1 cellular context compared by ENCODE assay signal in the genomic region with DNA sequence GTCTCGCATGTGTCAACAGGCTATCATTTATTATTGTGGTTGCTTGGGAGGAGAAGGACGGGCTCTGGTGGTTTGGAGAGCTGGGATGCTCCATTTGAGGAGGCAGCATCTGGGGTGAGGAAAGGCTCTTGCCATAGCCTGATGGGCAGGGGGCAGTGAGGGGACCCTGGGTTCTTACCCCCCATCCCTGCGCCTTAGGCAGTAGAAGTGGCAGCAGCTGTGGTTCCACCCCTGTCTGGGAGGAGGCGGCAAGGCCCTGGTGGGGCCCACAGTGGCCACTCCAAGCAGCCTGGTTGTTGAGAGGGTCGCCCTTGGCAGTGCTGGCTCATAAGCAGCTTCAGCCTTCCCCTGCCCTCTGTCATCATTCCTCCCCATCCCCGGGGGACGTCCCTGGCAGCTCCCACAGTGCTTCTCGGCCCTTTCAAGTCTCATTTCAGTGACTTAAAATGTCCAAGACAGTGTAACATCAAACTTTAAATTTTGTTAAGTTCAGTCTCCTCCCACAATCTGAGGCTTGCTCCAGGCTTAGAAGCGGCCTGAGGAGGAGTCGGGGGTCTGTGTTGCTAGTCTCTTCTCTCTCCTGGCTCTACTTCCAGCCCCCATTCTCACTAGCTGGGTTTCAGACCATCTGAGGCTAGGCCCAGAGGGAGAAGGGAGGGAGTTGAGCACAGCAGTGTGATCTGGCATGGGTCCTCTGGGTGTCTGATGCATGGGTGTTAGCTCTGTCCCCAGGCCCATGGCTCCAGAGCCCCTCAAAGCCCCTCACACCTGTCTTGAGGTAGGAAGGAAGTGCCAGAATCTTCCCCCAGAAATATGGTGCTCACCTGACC.
TF ChIP-seq lines count a peak whose summit lies in the region.

No MANE protein-coding gene starts in this region.

TF ChIP-seq in GM23338, 12 proteins besides CTCF, POLR2A, EP300 and RAD21:
- TF ChIP-seq, protein P1, sequence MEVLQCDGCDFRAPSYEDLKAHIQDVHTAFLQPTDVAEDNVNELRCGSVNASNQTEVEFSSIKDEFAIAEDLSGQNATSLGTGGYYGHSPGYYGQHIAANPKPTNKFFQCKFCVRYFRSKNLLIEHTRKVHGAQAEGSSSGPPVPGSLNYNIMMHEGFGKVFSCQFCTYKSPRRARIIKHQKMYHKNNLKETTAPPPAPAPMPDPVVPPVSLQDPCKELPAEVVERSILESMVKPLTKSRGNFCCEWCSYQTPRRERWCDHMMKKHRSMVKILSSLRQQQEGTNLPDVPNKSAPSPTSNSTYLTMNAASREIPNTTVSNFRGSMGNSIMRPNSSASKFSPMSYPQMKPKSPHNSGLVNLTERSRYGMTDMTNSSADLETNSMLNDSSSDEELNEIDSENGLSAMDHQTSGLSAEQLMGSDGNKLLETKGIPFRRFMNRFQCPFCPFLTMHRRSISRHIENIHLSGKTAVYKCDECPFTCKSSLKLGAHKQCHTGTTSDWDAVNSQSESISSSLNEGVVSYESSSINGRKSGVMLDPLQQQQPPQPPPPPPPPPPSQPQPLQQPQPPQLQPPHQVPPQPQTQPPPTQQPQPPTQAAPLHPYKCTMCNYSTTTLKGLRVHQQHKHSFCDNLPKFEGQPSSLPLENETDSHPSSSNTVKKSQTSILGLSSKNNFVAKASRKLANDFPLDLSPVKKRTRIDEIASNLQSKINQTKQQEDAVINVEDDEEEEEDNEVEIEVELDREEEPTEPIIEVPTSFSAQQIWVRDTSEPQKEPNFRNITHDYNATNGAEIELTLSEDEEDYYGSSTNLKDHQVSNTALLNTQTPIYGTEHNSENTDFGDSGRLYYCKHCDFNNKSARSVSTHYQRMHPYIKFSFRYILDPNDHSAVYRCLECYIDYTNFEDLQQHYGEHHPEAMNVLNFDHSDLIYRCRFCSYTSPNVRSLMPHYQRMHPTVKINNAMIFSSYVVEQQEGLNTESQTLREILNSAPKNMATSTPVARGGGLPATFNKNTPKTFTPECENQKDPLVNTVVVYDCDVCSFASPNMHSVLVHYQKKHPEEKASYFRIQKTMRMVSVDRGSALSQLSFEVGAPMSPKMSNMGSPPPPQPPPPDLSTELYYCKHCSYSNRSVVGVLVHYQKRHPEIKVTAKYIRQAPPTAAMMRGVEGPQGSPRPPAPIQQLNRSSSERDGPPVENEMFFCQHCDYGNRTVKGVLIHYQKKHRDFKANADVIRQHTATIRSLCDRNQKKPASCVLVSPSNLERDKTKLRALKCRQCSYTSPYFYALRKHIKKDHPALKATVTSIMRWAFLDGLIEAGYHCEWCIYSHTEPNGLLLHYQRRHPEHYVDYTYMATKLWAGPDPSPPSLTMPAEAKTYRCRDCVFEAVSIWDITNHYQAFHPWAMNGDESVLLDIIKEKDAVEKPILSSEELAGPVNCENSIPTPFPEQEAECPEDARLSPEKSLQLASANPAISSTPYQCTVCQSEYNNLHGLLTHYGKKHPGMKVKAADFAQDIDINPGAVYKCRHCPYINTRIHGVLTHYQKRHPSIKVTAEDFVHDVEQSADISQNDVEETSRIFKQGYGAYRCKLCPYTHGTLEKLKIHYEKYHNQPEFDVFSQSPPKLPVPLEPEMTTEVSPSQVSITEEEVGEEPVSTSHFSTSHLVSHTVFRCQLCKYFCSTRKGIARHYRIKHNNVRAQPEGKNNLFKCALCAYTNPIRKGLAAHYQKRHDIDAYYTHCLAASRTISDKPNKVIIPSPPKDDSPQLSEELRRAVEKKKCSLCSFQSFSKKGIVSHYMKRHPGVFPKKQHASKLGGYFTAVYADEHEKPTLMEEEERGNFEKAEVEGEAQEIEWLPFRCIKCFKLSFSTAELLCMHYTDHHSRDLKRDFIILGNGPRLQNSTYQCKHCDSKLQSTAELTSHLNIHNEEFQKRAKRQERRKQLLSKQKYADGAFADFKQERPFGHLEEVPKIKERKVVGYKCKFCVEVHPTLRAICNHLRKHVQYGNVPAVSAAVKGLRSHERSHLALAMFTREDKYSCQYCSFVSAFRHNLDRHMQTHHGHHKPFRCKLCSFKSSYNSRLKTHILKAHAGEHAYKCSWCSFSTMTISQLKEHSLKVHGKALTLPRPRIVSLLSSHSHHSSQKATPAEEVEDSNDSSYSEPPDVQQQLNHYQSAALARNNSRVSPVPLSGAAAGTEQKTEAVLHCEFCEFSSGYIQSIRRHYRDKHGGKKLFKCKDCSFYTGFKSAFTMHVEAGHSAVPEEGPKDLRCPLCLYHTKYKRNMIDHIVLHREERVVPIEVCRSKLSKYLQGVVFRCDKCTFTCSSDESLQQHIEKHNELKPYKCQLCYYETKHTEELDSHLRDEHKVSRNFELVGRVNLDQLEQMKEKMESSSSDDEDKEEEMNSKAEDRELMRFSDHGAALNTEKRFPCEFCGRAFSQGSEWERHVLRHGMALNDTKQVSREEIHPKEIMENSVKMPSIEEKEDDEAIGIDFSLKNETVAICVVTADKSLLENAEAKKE (CRISPR knock-in tag; IDR thresholded peaks at IDR 0.05), result no peak
- TF ChIP-seq NANOG (IDR thresholded peaks at IDR 0.05; ENCODE audit: borderline replicate concordance) (no peak), STAT1 (IDR thresholded peaks at IDR 0.05; ENCODE audit: unreplicated experiment) (no peak), JUNB (IDR thresholded peaks at IDR 0.05; ENCODE audit: unreplicated experiment) (no peak), EZH2 (IDR thresholded peaks at IDR 0.05; ENCODE audit: low read depth, unreplicated experiment) (no peak), EZH2phosphoT487 (IDR thresholded peaks at IDR 0.05; ENCODE audit: unreplicated experiment) (no peak), POLR2AphosphoS5 (IDR thresholded peaks at IDR 0.05; ENCODE audit: low read depth) (no peak), ZNF114 (CRISPR knock-in tag; IDR thresholded peaks at IDR 0.05) (no peak), ZNF331 (CRISPR knock-in tag; IDR thresholded peaks at IDR 0.05; ENCODE audit: low read depth) (no peak), CREB1 (CRISPR knock-in tag; IDR thresholded peaks at IDR 0.05; ENCODE audit: low read depth) (no peak)
- TF ChIP-seq, protein P2, sequence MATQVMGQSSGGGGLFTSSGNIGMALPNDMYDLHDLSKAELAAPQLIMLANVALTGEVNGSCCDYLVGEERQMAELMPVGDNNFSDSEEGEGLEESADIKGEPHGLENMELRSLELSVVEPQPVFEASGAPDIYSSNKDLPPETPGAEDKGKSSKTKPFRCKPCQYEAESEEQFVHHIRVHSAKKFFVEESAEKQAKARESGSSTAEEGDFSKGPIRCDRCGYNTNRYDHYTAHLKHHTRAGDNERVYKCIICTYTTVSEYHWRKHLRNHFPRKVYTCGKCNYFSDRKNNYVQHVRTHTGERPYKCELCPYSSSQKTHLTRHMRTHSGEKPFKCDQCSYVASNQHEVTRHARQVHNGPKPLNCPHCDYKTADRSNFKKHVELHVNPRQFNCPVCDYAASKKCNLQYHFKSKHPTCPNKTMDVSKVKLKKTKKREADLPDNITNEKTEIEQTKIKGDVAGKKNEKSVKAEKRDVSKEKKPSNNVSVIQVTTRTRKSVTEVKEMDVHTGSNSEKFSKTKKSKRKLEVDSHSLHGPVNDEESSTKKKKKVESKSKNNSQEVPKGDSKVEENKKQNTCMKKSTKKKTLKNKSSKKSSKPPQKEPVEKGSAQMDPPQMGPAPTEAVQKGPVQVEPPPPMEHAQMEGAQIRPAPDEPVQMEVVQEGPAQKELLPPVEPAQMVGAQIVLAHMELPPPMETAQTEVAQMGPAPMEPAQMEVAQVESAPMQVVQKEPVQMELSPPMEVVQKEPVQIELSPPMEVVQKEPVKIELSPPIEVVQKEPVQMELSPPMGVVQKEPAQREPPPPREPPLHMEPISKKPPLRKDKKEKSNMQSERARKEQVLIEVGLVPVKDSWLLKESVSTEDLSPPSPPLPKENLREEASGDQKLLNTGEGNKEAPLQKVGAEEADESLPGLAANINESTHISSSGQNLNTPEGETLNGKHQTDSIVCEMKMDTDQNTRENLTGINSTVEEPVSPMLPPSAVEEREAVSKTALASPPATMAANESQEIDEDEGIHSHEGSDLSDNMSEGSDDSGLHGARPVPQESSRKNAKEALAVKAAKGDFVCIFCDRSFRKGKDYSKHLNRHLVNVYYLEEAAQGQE (IDR thresholded peaks at IDR 0.05; ENCODE audit: unreplicated experiment), result no peak
- TF ChIP-seq, protein P3, sequence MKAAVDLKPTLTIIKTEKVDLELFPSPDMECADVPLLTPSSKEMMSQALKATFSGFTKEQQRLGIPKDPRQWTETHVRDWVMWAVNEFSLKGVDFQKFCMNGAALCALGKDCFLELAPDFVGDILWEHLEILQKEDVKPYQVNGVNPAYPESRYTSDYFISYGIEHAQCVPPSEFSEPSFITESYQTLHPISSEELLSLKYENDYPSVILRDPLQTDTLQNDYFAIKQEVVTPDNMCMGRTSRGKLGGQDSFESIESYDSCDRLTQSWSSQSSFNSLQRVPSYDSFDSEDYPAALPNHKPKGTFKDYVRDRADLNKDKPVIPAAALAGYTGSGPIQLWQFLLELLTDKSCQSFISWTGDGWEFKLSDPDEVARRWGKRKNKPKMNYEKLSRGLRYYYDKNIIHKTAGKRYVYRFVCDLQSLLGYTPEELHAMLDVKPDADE (IDR thresholded peaks at IDR 0.05), result no peak
